Comparison of ENCODE assay signal across 1 cellular context in genomic region chr9:110738982-110739381, GRCh38.
TF ChIP-seq lines count a peak whose summit lies in the region.

No MANE protein-coding gene starts in this region.

TF ChIP-seq in SK-N-SH, 30 proteins besides CTCF, POLR2A, EP300 and RAD21 (continued from another document):
- TF ChIP-seq TAF1 (IDR thresholded peaks at IDR 0.05; ENCODE audit: borderline replicate concordance, low read depth, low read length), result no peak
- no peak for TF ChIP-seq POLR2AphosphoS5 (IDR thresholded peaks at IDR 0.05; ENCODE audit: low read depth, low read length)
- TF ChIP-seq GATA2 (CRISPR knock-in tag; IDR thresholded peaks at IDR 0.05), result no peak
- TF ChIP-seq JUND (IDR thresholded peaks at IDR 0.05), result peak; percentile 43; the same call in 1 of the 2 replicates
- TF ChIP-seq RFX5 (IDR thresholded peaks at IDR 0.05; ENCODE audit: low read length), result no peak
- TF ChIP-seq CHD2 (IDR thresholded peaks at IDR 0.05; ENCODE audit: low read length, partially characterized antibody), result no peak
- TF ChIP-seq RCOR1 (IDR thresholded peaks at IDR 0.05; ENCODE audit: low read length), result no peak
- no peak for TF ChIP-seq NRF1 (IDR thresholded peaks at IDR 0.05; ENCODE audit: low read depth, low read length)
- no peak for TF ChIP-seq FOXM1 (IDR thresholded peaks at IDR 0.05; ENCODE audit: low read depth)
- no peak for TF ChIP-seq MEF2A (IDR thresholded peaks at IDR 0.05; ENCODE audit: borderline replicate concordance, low read depth)
- TF ChIP-seq FOSL2 (IDR thresholded peaks at IDR 0.05; ENCODE audit: borderline replicate concordance, low read depth), result peak; percentile 33; the same call in 1 of the 2 replicates
- TF ChIP-seq FOXJ3 (CRISPR knock-in tag; IDR thresholded peaks at IDR 0.05), result no peak
- peak; percentile 45; the same call in 1 of the 2 replicates for TF ChIP-seq TCF12 (IDR thresholded peaks at IDR 0.05)
- no peak for TF ChIP-seq SMC3 (IDR thresholded peaks at IDR 0.05; ENCODE audit: low read depth, low read length)
- TF ChIP-seq MXI1 (IDR thresholded peaks at IDR 0.05; ENCODE audit: low read depth, low read length), result no peak
- TF ChIP-seq, protein P1, sequence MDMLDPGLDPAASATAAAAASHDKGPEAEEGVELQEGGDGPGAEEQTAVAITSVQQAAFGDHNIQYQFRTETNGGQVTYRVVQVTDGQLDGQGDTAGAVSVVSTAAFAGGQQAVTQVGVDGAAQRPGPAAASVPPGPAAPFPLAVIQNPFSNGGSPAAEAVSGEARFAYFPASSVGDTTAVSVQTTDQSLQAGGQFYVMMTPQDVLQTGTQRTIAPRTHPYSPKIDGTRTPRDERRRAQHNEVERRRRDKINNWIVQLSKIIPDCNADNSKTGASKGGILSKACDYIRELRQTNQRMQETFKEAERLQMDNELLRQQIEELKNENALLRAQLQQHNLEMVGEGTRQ (IDR thresholded peaks at IDR 0.05; ENCODE audit: borderline replicate concordance, low read depth, low read length), result no peak
- TF ChIP-seq SIN3A (IDR thresholded peaks at IDR 0.05; ENCODE audit: borderline replicate concordance, low read depth, low read length), result no peak
- TF ChIP-seq, protein P2, sequence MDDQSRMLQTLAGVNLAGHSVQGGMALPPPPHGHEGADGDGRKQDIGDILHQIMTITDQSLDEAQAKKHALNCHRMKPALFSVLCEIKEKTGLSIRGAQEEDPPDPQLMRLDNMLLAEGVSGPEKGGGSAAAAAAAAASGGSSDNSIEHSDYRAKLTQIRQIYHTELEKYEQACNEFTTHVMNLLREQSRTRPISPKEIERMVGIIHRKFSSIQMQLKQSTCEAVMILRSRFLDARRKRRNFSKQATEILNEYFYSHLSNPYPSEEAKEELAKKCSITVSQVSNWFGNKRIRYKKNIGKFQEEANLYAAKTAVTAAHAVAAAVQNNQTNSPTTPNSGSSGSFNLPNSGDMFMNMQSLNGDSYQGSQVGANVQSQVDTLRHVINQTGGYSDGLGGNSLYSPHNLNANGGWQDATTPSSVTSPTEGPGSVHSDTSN (IDR thresholded peaks at IDR 0.05), result peak; percentile 24; the same call in 1 of the 2 replicates
- no peak for TF ChIP-seq TEAD4 (IDR thresholded peaks at IDR 0.05; ENCODE audit: borderline replicate concordance, insufficient read depth)
- no peak for TF ChIP-seq NFIC (IDR thresholded peaks at IDR 0.05; ENCODE audit: borderline replicate concordance)
- TF ChIP-seq, protein P3, sequence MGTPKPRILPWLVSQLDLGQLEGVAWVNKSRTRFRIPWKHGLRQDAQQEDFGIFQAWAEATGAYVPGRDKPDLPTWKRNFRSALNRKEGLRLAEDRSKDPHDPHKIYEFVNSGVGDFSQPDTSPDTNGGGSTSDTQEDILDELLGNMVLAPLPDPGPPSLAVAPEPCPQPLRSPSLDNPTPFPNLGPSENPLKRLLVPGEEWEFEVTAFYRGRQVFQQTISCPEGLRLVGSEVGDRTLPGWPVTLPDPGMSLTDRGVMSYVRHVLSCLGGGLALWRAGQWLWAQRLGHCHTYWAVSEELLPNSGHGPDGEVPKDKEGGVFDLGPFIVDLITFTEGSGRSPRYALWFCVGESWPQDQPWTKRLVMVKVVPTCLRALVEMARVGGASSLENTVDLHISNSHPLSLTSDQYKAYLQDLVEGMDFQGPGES (IDR thresholded peaks at IDR 0.05; ENCODE audit: low read depth, low read length), result no peak
- no peak for TF ChIP-seq RXRA (IDR thresholded peaks at IDR 0.05; ENCODE audit: borderline replicate concordance, low read depth)
- TF ChIP-seq REST (IDR thresholded peaks at IDR 0.05; ENCODE audit: low read depth, low read length), result no peak
- no peak for TF ChIP-seq GABPA (IDR thresholded peaks at IDR 0.05; ENCODE audit: low read depth)
- TF ChIP-seq YY1 (IDR thresholded peaks at IDR 0.05; ENCODE audit: low read depth), result no peak
- TF ChIP-seq ELF1 (IDR thresholded peaks at IDR 0.05), result no peak
- TF ChIP-seq, protein P4, sequence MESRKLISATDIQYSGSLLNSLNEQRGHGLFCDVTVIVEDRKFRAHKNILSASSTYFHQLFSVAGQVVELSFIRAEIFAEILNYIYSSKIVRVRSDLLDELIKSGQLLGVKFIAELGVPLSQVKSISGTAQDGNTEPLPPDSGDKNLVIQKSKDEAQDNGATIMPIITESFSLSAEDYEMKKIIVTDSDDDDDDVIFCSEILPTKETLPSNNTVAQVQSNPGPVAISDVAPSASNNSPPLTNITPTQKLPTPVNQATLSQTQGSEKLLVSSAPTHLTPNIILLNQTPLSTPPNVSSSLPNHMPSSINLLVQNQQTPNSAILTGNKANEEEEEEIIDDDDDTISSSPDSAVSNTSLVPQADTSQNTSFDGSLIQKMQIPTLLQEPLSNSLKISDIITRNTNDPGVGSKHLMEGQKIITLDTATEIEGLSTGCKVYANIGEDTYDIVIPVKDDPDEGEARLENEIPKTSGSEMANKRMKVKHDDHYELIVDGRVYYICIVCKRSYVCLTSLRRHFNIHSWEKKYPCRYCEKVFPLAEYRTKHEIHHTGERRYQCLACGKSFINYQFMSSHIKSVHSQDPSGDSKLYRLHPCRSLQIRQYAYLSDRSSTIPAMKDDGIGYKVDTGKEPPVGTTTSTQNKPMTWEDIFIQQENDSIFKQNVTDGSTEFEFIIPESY (IDR thresholded peaks at IDR 0.05; ENCODE audit: borderline replicate concordance, low read depth), result no peak
